ENCODE assay signal across 8 cellular contexts in genomic region chr1:212284744-212285684, GRCh38. TPM values are rescaled to one million over a fixed set of nuclear protein-coding genes. Genes with fewer than 3 reads are reported as not detected.
DNase-seq lines count a peak whose midpoint lies in the region; ATAC-seq and TF ChIP-seq lines count a peak whose summit lies in the region.

Gene PPP2R5A (plus strand): TSS chr1:212285410. CDS start chr1:212286111, 701 bp downstream.

- ATAC-seq in GM19043 (IDR thresholded peaks at IDR 0.05; ENCODE audit: low read depth, unreplicated experiment) (peak; percentile 90), HG03432 (IDR thresholded peaks at IDR 0.05; ENCODE audit: unreplicated experiment) (peak; percentile 90)

- H3K27me3 ChIP-seq in kidney epithelial cell (ENCODE audit: control insufficient read depth, insufficient read depth, low read length) = no peaks in the 10 kb centered on the region

- peak; percentile 20 for TF ChIP-seq CTCF in choroid plexus epithelial cell (conservative IDR thresholded peaks at IDR 0.05; ENCODE audit: low read depth, low read length)
- TF ChIP-seq CTCF in kidney epithelial cell (IDR thresholded peaks at IDR 0.05; ENCODE audit: insufficient read depth, low read length, poor library complexity, severe bottlenecking) = peak; percentile 42

- H3K4me3 ChIP-seq in choroid plexus epithelial cell (ENCODE audit: low read depth, low read length) (peak within 1 kb of the TSS; percentile 84), kidney epithelial cell (ENCODE audit: low read depth, low read length) (peak within 1 kb of the TSS; percentile 87)

- DNase-seq in AML-193 (lab: John Stamatoyannopoulos, UW) (peak; percentile 95 to 97), NCI-H510A (lab: John Stamatoyannopoulos, UW) (peak; percentile 96), choroid plexus epithelial cell (ENCODE audit: low read depth) (peak; percentile 100), kidney epithelial cell (ENCODE audit: low read depth) (peak; percentile 96)
- peak; percentile 95 for DNase-seq in activated CD4-positive, alpha-beta T cell treated with anti-CD3 and anti-CD28 coated beads for 24 hours (ENCODE audit: low read depth in 2 of 2)
- peak; percentile 94 to 97 for DNase-seq in stimulated activated CD4-positive, alpha-beta T cell treated with anti-CD3 and anti-CD28 coated beads, Interleukin-1b, Interleukin-23, amount 100 ng/mL, for 1 hour (ENCODE audit: low read depth in 2 of 2)

- no peaks in the 10 kb centered on the region for H3K36me3 ChIP-seq in kidney epithelial cell (ENCODE audit: control insufficient read depth, insufficient read depth, low read length)

RNA-seq across cellular contexts. Expression of gene PPP2R5A, which starts in this region (rescaled TPM):
- total RNA-seq in kidney epithelial cell = 23.6 and 24.0 TPM in 2 replicates

Comparison
In these comparisons a context has a peak if more than half of its experiments do, and no peak if none do; other contexts are left out.
1. Peak in every context shown above with its lines: DNase-seq, ATAC-seq and H3K4me3 ChIP-seq.